14 cellular contexts compared by ENCODE assay signal in the genomic region with DNA sequence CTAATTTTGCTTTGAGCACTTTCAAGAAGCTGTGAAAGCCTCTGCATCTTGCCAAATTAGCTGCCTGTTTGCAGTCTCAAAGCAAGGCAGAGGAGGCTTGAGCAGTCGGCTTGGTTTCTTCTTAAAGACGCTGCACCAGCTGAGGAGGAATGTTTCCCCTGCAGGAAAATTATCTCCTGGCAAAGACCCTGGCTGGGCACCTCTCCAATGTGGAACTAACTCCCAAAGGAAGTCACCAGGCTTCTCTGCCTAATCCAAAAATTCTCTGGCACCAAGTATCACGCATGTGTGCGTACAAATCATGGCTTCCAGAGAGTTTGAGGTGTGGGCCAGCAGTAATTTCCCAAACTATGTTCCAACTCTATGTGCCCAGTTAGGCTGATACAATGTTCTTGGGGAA.
DNase-seq lines count a peak whose midpoint lies in the region; ATAC-seq and TF ChIP-seq lines count a peak whose summit lies in the region.
"Had no signal": no experiment of that assay in that cellular context is flagged by ENCODE, and none has a peak within 500 bp of the region (broad histone marks: within the 10 kb centered on the region; RNA-seq: fewer than 3 reads in every experiment).

No MANE protein-coding gene starts in this region.

- no peaks in the 10 kb centered on the region for H3K4me1 Mint-ChIP-seq in activated T-helper 17 cell treated with anti-CD3 and anti-CD28 coated beads, Interleukin-2, amount 50 U/mL, for 72 hours
- H3K4me1 Mint-ChIP-seq: activated CD4-positive, alpha-beta T cell treated with anti-CD3 and anti-CD28 coated beads, Interleukin-2, amount 10 ng/mL, durations not matched to agents 24 days and 14 days had no signal

- peaks cover 4% of the 10 kb centered on the region for H3K9me3 Mint-ChIP-seq in activated T-helper 17 cell treated with anti-CD3 and anti-CD28 coated beads, Interleukin-2, amount 50 U/mL, for 72 hours
- H3K9me3 Mint-ChIP-seq: activated CD4-positive, alpha-beta T cell treated with anti-CD3 and anti-CD28 coated beads, Interleukin-2, amount 10 ng/mL, durations not matched to agents 24 days and 14 days had no signal

- no peaks in the 10 kb centered on the region for H3K27me3 ChIP-seq in adipocyte (replicated peaks; ENCODE audit: control insufficient read depth, insufficient read depth, low read length)
- H3K27me3 ChIP-seq in tibial artery: no peaks in the 10 kb centered on the region

- H3K4me3 ChIP-seq in adipocyte (ENCODE audit: low read length) (no peak overlapping the region), fibroblast of pulmonary artery (replicated peaks; ENCODE audit: low read depth, low read length) (no peak overlapping the region), tibial artery (no peak overlapping the region)

- no peaks in the 10 kb centered on the region for H3K27me3 Mint-ChIP-seq in activated T-helper 17 cell treated with anti-CD3 and anti-CD28 coated beads, Interleukin-2, amount 50 U/mL, for 72 hours
- H3K27me3 Mint-ChIP-seq: activated CD4-positive, alpha-beta T cell treated with anti-CD3 and anti-CD28 coated beads, Interleukin-2, amount 10 ng/mL, durations not matched to agents 24 days and 14 days had no signal

- H3K9me3 ChIP-seq in adipocyte (ENCODE audit: control insufficient read depth, low read length) (no peaks in the 10 kb centered on the region), tibial artery (no peaks in the 10 kb centered on the region)

- intact Hi-C loops in tibial artery (cut with DNase I; ENCODE audit: low total_unique reads): no loop called here

- no peak for TF ChIP-seq CTCF in fibroblast of pulmonary artery (IDR thresholded peaks at IDR 0.05; ENCODE audit: low read length, missing control alignments)
- no peak for TF ChIP-seq CTCF in tibial artery (IDR thresholded peaks at IDR 0.05)

- ATAC-seq in HG03442 (IDR thresholded peaks at IDR 0.05; ENCODE audit: unreplicated experiment): no peak
- no peak for ATAC-seq in activated T-helper 17 cell treated with anti-CD3 and anti-CD28 coated beads, Interleukin-2, amount 50 U/mL, for 72 hours (replicated peaks)

- H3K27ac ChIP-seq in tibial artery: peak overlapping the region; percentile 8 to 70
- H3K27ac ChIP-seq: epithelial cell of prostate had no signal

- H3K36me3 Mint-ChIP-seq in activated T-helper 17 cell treated with anti-CD3 and anti-CD28 coated beads, Interleukin-2, amount 50 U/mL, for 72 hours (ENCODE audit: low read depth): peaks cover 16% of the 10 kb centered on the region

- H3K27ac Mint-ChIP-seq in activated T-helper 17 cell treated with anti-CD3 and anti-CD28 coated beads, Interleukin-2, amount 50 U/mL, for 72 hours: no peak overlapping the region
- H3K27ac Mint-ChIP-seq: activated CD4-positive, alpha-beta T cell treated with anti-CD3 and anti-CD28 coated beads, Interleukin-2, amount 10 ng/mL, durations not matched to agents 24 days and 14 days had no signal

- H3K36me3 ChIP-seq in adipocyte (ENCODE audit: control insufficient read depth, insufficient read depth, low read length, severe bottlenecking): no peaks in the 10 kb centered on the region
- peaks cover 0 to 8% (median 0%) of the 10 kb centered on the region in 3 donors for H3K36me3 ChIP-seq in tibial artery

- peak; percentile 44 for DNase-seq in adipocyte (ENCODE audit: low read depth)
- DNase-seq in fibroblast of pulmonary artery (ENCODE audit: low read depth): peak; percentile 46
- peak; percentile 64 for DNase-seq in mucosa of gallbladder (ENCODE audit: low spot score)
- DNase-seq in tibial artery: peak; percentile 55 to 87
- DNase-seq in SW 1271 (lab: John Stamatoyannopoulos, UW): no peak
- DNase-seq in NCI-H1930 (lab: John Stamatoyannopoulos, UW): no peak
- DNase-seq: activated CD4-positive, alpha-beta T cell treated with anti-CD3 and anti-CD28 coated beads, Interleukin-2, amount 10 ng/mL, durations not matched to agents 24 days and 14 days; cerebellar nuclear complex; NCI-H1105 treated with DMSO at 0.1 percent for 48 hours; NCI-H526; small intestine had no signal

- H3K4me3 Mint-ChIP-seq in activated T-helper 17 cell treated with anti-CD3 and anti-CD28 coated beads, Interleukin-2, amount 50 U/mL, for 72 hours: no peak overlapping the region
- H3K4me3 Mint-ChIP-seq: activated CD4-positive, alpha-beta T cell treated with anti-CD3 and anti-CD28 coated beads, Interleukin-2, amount 10 ng/mL, durations not matched to agents 24 days and 14 days had no signal

- H3K9ac ChIP-seq in adipocyte (ENCODE audit: low read length): peak overlapping the region; percentile 27

- H3K4me1 ChIP-seq in adipocyte (ENCODE audit: control insufficient read depth, insufficient read depth, low read length): peaks cover 15% of the 10 kb centered on the region
- H3K4me1 ChIP-seq in tibial artery: peaks cover 0 to 20% (median 17%) of the 10 kb centered on the region in 4 donors

Comparison
In these comparisons a context has a peak if more than half of its experiments do, and no peak if none do; other contexts are left out.
1. DNase-seq: peak in adipocyte (single experiment), fibroblast of pulmonary artery (single experiment), mucosa of gallbladder (single experiment) and tibial artery (2 of 2); none in SW 1271 (0 of 2) and NCI-H1930 (0 of 2).